In genomic region chr12:117590999-117591398, GRCh38 we compare ENCODE assay signal across 17 cellular contexts.
DNase-seq lines count a peak whose midpoint lies in the region; ATAC-seq, FAIRE-seq and TF ChIP-seq lines count a peak whose summit lies in the region.
"Had no signal": no experiment of that assay in that cellular context is flagged by ENCODE, and none has a peak within 500 bp of the region (broad histone marks: within the 10 kb centered on the region; RNA-seq: fewer than 3 reads in every experiment).

No MANE protein-coding gene starts in this region.

- FAIRE-seq in A549 (lab: Jason Lieb, UNC), result no peak
- FAIRE-seq: A204.1, GM12891 had no signal

- H3K9me3 ChIP-seq in A549, result peaks cover 4% of the 10 kb centered on the region; the same call in 1 of the 3 replicates

- no peaks in the 10 kb centered on the region for H3K4me1 ChIP-seq in A549

- H3K36me3 Mint-ChIP-seq in activated CD8-positive, alpha-beta memory T cell treated with anti-CD3 and anti-CD28 coated beads, Interleukin-2, amount 10 ng/mL, durations not matched to agents 7 days and 5 days, result no peaks in the 10 kb centered on the region

- DNase-seq in A549 (ENCODE audit: low read depth in 1 of 2, low spot score in 1 of 2), result no peak
- DNase-seq in M059J (ENCODE audit: low read depth), result peak; percentile 16
- DNase-seq in dermis blood vessel endothelial cell, result peak; percentile 18
- DNase-seq in lung microvascular endothelial cell (ENCODE audit: low read depth in 2 of 2), result peak; percentile 25 to 31
- no peak for DNase-seq in putamen (ENCODE audit: low spot score)
- no peak for DNase-seq in NCI-H1105 (lab: John Stamatoyannopoulos, UW)
- no peak for DNase-seq in activated CD8-positive, alpha-beta memory T cell treated with anti-CD3 and anti-CD28 coated beads, Interleukin-2, amount 10 ng/mL, durations not matched to agents 7 days and 5 days
- DNase-seq: GF-D8; NCI-H1048; NCI-H2107; NCI-H226; NCI-H526; NK-92 treated with Interleukin-12 subunit alpha and Interleukin-12 subunit beta, amount 100 ng/mL, for 24 hours had no signal

- no peaks in the 10 kb centered on the region for H3K27me3 Mint-ChIP-seq in activated CD8-positive, alpha-beta memory T cell treated with anti-CD3 and anti-CD28 coated beads, Interleukin-2, amount 10 ng/mL, durations not matched to agents 7 days and 5 days

- no peak for TF ChIP-seq POLR2A in A549 (IDR thresholded peaks at IDR 0.05; ENCODE audit: low read length)

- H3K4me3 Mint-ChIP-seq in activated CD8-positive, alpha-beta memory T cell treated with anti-CD3 and anti-CD28 coated beads, Interleukin-2, amount 10 ng/mL, durations not matched to agents 7 days and 5 days, result no peak overlapping the region

- no peak for TF ChIP-seq EP300 in A549 (IDR thresholded peaks at IDR 0.05)

- H3K4me3 ChIP-seq in A549, result no peak overlapping the region

- no peak overlapping the region for H3K4me2 ChIP-seq in A549
- H3K4me2 ChIP-seq: KMS-11 had no signal

- POLR2A ChIA-PET in A549 (lab: Yijun Ruan, JAX), result no interaction called here

- TF ChIP-seq CTCF in A549 (IDR thresholded peaks at IDR 0.05), result no peak

- no peak overlapping the region for H3K27ac ChIP-seq in A549
- H3K27ac ChIP-seq: C4-2B, KMS-11 had no signal

- peak; percentile 26 to 46; a peak in 2 of 5 replicates for TF ChIP-seq RAD21 in A549 (conservative IDR thresholded peaks at IDR 0.05 in 1 of 2, IDR thresholded peaks at IDR 0.05 in 1 of 2)

- H3K27ac Mint-ChIP-seq in activated CD8-positive, alpha-beta memory T cell treated with anti-CD3 and anti-CD28 coated beads, Interleukin-2, amount 10 ng/mL, durations not matched to agents 7 days and 5 days, result no peak overlapping the region

- no peaks in the 10 kb centered on the region for H3K9me3 Mint-ChIP-seq in activated CD8-positive, alpha-beta memory T cell treated with anti-CD3 and anti-CD28 coated beads, Interleukin-2, amount 10 ng/mL, durations not matched to agents 7 days and 5 days (ENCODE audit: low read depth)

- 0 out of 6 replicates have a peak, but pooled peaks of 1 of the 2 experiments have one; percentile 28 for ATAC-seq in A549
- no peak for ATAC-seq in activated CD8-positive, alpha-beta memory T cell treated with anti-CD3 and anti-CD28 coated beads, Interleukin-2, amount 10 ng/mL, durations not matched to agents 7 days and 5 days

- CTCF ChIA-PET in A549 (lab: Yijun Ruan, JAX), result interaction anchor here (1.5 to 17.7 kb wide), 4 partner anchors 11 to 354 kb away, joined by 3 to 315 read pairs (median 33); no protein-coding TSS in a partner anchor
- CTCF ChIA-PET in activated CD8-positive, alpha-beta memory T cell treated with anti-CD3 and anti-CD28 coated beads, Interleukin-2, amount 10 ng/mL, durations not matched to agents 7 days and 5 days (lab: Charles Lee), result interaction anchor here (5.2 kb wide), 1 partner anchor 355 kb away, joined by 34 read pairs; no protein-coding TSS in a partner anchor

- no peaks in the 10 kb centered on the region for H3K4me1 Mint-ChIP-seq in activated CD8-positive, alpha-beta memory T cell treated with anti-CD3 and anti-CD28 coated beads, Interleukin-2, amount 10 ng/mL, durations not matched to agents 7 days and 5 days

- 31% methylated on average over 2 of the region's 2 CpGs for WGBS in A549 (ENCODE audit: missing lambda C conversion rate)

TF ChIP-seq in A549, 52 proteins besides CTCF, POLR2A, EP300 and RAD21:
- TF ChIP-seq ZC3H11A (IDR thresholded peaks at IDR 0.05) (no peak), EHMT2 (IDR thresholded peaks at IDR 0.05; ENCODE audit: low read depth) (no peak)

Comparison
In these comparisons a context has a peak if more than half of its experiments do, and no peak if none do; other contexts are left out.
1. DNase-seq: peak in M059J (single experiment), dermis blood vessel endothelial cell (single experiment) and lung microvascular endothelial cell (2 of 2); none in A549 (0 of 2), putamen (single experiment), NCI-H1105 (single experiment) and activated CD8-positive, alpha-beta memory T cell treated with anti-CD3 and anti-CD28 coated beads, Interleukin-2, amount 10 ng/mL, durations not matched to agents 7 days and 5 days (single experiment).